13 cellular contexts compared by ENCODE assay signal in the genomic region with DNA sequence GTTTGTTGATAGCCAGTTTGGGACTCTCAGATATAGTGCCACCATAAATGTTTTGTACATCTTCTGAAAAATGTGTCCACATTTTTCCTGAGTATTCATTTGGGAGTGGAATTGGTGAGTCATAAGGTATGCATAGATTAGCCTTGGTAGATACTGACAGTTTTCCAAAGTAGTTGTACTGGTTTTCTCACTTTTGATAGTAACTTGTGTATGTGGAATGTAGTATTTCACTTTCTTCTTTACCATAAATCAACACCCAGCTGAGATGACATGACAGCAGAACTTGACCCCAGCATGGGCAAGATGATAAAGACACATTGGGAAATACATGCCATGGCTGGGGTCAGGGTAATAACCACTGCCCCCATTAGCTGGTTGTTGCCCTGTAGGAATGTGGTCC. TPM values are rescaled to one million over a fixed set of nuclear protein-coding genes. Genes with fewer than 3 reads are reported as not detected.
DNase-seq lines count a peak whose midpoint lies in the region; ATAC-seq and TF ChIP-seq lines count a peak whose summit lies in the region.
"Had no signal": no experiment of that assay in that cellular context is flagged by ENCODE, and none has a peak within 500 bp of the region (broad histone marks: within the 10 kb centered on the region; RNA-seq: fewer than 3 reads in every experiment).

No MANE protein-coding gene starts in this region.

- intact Hi-C loops in PC-3 (cut with micrococcal nuclease): loop anchor here (1.0 to 10.0 kb wide), 5 partner anchors 42 to 1136 kb away; a partner anchor contains a TSS

- H3K4me3 ChIP-seq in PC-3 (ENCODE audit: low read length): peak overlapping the region; percentile 46
- no peak overlapping the region for H3K4me3 ChIP-seq in epithelial cell of esophagus (ENCODE audit: low read length)
- H3K4me3 ChIP-seq in smooth muscle cell: no peak overlapping the region
- H3K4me3 ChIP-seq: dorsolateral prefrontal cortex had no signal

- peaks cover 6% of the 10 kb centered on the region; the same call in 1 of the 2 replicates for H3K36me3 ChIP-seq in PC-3 (ENCODE audit: low read depth, low read length)
- H3K36me3 ChIP-seq in smooth muscle cell (ENCODE audit: low read depth): no peaks in the 10 kb centered on the region

- H3F3A ChIP-seq in PC-3 (ENCODE audit: low read length, unreplicated experiment) (peaks cover 8% of the 10 kb centered on the region), smooth muscle cell (ENCODE audit: low read depth) (no peaks in the 10 kb centered on the region)

- TF ChIP-seq CTCF in PC-3 (conservative IDR thresholded peaks at IDR 0.05; ENCODE audit: low read depth, low read length) (no peak), epithelial cell of esophagus (IDR thresholded peaks at IDR 0.05; ENCODE audit: insufficient read depth, low read depth, low read length, missing control alignments) (no peak), smooth muscle cell (IDR thresholded peaks at IDR 0.05; ENCODE audit: borderline replicate concordance, insufficient read depth, poor library complexity, severe bottlenecking) (no peak)

- POLR2A ChIA-PET in PC-3 (lab: Charles Lee; ENCODE audit: unreplicated experiment): interaction anchor here (0.6 kb wide), 1 partner anchor 42 kb away, joined by 3 read pairs; no protein-coding TSS in a partner anchor

- H3K4me2 ChIP-seq in PC-3 (ENCODE audit: low read length) (peak overlapping the region; percentile 78), smooth muscle cell (peak overlapping the region; percentile 32)

- H3K79me2 ChIP-seq in PC-3 (ENCODE audit: low read length) (peaks cover 75% of the 10 kb centered on the region), smooth muscle cell (ENCODE audit: low read depth) (peaks cover 56% of the 10 kb centered on the region)

- no peaks in the 10 kb centered on the region for H3K27me3 ChIP-seq in PC-3 (ENCODE audit: low read length)
- no peaks in the 10 kb centered on the region for H3K27me3 ChIP-seq in smooth muscle cell (ENCODE audit: low read depth)
- H3K27me3 ChIP-seq: dorsolateral prefrontal cortex had no signal

- H2AFZ ChIP-seq in PC-3 (ENCODE audit: low read length) (no peak overlapping the region), smooth muscle cell (ENCODE audit: low read depth) (no peak overlapping the region)

- H3K27ac ChIP-seq in PC-3 (ENCODE audit: low read length) (peak overlapping the region; percentile 89), smooth muscle cell (ENCODE audit: low read depth) (peak overlapping the region; percentile 48)
- H3K27ac ChIP-seq: dorsolateral prefrontal cortex had no signal

- DNase-seq in SIG-M5 treated with dmso at 0.1 percent for 504 hours (lab: John Stamatoyannopoulos, UW; ENCODE audit: unreplicated experiment) (peak; percentile 56), SIG-M5 (lab: John Stamatoyannopoulos, UW) (no peak), PC-3 (peak; percentile 97), epithelial cell of esophagus (ENCODE audit: low read depth) (peak; percentile 90), smooth muscle cell (lab: John Stamatoyannopoulos, UW; ENCODE audit: unreplicated experiment) (no peak), 8988T (no peak), HuH-7 (ENCODE audit: low spot score) (no peak)
- DNase-seq: activated CD4-positive, alpha-beta T cell treated with anti-CD3 and anti-CD28 coated beads for 1 hour; dorsolateral prefrontal cortex; GOT3; NCI-H1694 treated with DMSO at 0.1 percent for 48 hours had no signal

- peaks cover 57% of the 10 kb centered on the region for H3K4me1 ChIP-seq in PC-3 (ENCODE audit: insufficient read depth, low read length)
- peaks cover 7% of the 10 kb centered on the region for H3K4me1 ChIP-seq in smooth muscle cell (ENCODE audit: low read depth)

- no peaks in the 10 kb centered on the region for H3K9me2 ChIP-seq in PC-3 (replicated peaks; ENCODE audit: low read length)

- ATAC-seq in PC-3 (peak; percentile 54), HG03095 (IDR thresholded peaks at IDR 0.05; ENCODE audit: unreplicated experiment) (no peak)

- CTCF ChIA-PET in PC-3 (lab: Charles Lee): interaction anchor here (0.8 to 1.1 kb wide), 2 partner anchors 207 to 213 kb away, joined by 3 to 4 read pairs; no protein-coding TSS in a partner anchor

- BruUV-seq in PC-3 (replicated peaks; lab: Mats Ljungman, UMichigan): no TSS peak

- peaks cover 6% of the 10 kb centered on the region; the same call in 1 of the 2 replicates for H4K20me1 ChIP-seq in PC-3 (ENCODE audit: low read length)
- peaks cover 80% of the 10 kb centered on the region for H4K20me1 ChIP-seq in smooth muscle cell (ENCODE audit: low read depth)

- H3K9ac ChIP-seq in PC-3 (ENCODE audit: low read length): peak overlapping the region; percentile 37
- no peak overlapping the region for H3K9ac ChIP-seq in smooth muscle cell (ENCODE audit: low read depth)

- H3K9me3 ChIP-seq in PC-3 (ENCODE audit: low read length) (no peaks in the 10 kb centered on the region), smooth muscle cell (replicated peaks; ENCODE audit: low read depth) (no peaks in the 10 kb centered on the region)

RNA-seq across cellular contexts. Expression of a gene that starts 5.4 kb away (rescaled TPM):
- total RNA-seq in PC-3 (2014; rRNA removed) (12.1 and 20.7 TPM in 2 replicates), smooth muscle cell (13.4 and 18.3 TPM in 2 replicates)
- 14.3 and 16.9 TPM in 2 replicates for polyA plus RNA-seq in smooth muscle cell

RNA-seq across cellular contexts. Expression of a gene that starts 34.9 kb away (rescaled TPM):
- total RNA-seq in PC-3 (2014; rRNA removed) (0.33 and 0.58 TPM in 2 replicates), smooth muscle cell (0.04 TPM in 1 of 2 replicates, not detected in the other)
- not detected in 2 replicates for polyA plus RNA-seq in smooth muscle cell
- total RNA-seq: activated naive CD4-positive, alpha-beta T cell treated with anti-CD3 and anti-CD28 coated beads for 36 hours had no signal

Comparison
In these comparisons a context has a peak if more than half of its experiments do, and no peak if none do; other contexts are left out.
1. DNase-seq: peak in SIG-M5 treated with dmso at 0.1 percent for 504 hours (single experiment), PC-3 (single experiment) and epithelial cell of esophagus (single experiment); none in SIG-M5 (single experiment), smooth muscle cell (single experiment), 8988T (single experiment) and HuH-7 (single experiment).